ENCODE assay signal across 10 cellular contexts in the genomic region with DNA sequence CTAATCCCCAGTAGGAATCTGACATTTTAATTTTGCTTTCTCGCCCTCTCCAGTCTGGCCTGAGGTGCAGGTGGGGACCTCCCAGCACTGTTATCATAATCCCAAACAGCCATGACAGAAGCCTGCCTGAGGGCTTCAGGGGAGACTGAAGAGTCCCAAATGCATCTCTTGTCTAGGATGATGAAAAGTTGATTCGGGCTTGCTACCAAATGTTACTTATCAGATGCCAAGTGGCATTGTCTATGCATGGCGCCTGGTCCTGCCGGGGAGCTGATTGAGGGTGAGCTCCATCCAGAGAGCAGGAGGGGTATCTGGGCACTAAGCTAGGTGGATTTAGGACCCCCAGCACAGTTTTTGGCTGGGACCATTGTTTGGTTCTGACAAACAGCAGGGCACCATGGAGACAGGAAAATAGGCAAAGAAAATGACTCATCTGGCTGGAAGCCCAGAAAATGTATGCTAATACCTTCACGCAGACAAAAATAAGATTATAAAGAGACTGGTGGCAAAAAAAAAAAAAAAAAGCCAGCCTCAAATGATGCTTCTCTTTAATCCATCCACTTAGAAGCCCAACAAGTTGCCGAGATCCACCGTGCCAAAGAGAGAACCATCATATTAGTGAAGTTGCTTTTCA.
DNase-seq lines count a peak whose midpoint lies in the region; ATAC-seq and TF ChIP-seq lines count a peak whose summit lies in the region.
"Had no signal": no experiment of that assay in that cellular context is flagged by ENCODE, and none has a peak within 500 bp of the region (broad histone marks: within the 10 kb centered on the region; RNA-seq: fewer than 3 reads in every experiment).

No MANE protein-coding gene starts in this region.

- no peak for ATAC-seq in HG02763 (IDR thresholded peaks at IDR 0.05; ENCODE audit: unreplicated experiment)
- ATAC-seq in HG03097 (IDR thresholded peaks at IDR 0.05; ENCODE audit: low FRiP score, unreplicated experiment), result no peak

- no peak for TF ChIP-seq CTCF in epithelial cell of esophagus (IDR thresholded peaks at IDR 0.05; ENCODE audit: insufficient read depth, low read depth, low read length, missing control alignments)

- no peak overlapping the region for H3K4me3 ChIP-seq in epithelial cell of esophagus (ENCODE audit: low read length)

- peak; percentile 69 for DNase-seq in HCEC 1CT
- peak; percentile 50 for DNase-seq in NCI-H524 treated with DMSO at 0.1 percent for 48 hours (lab: John Stamatoyannopoulos, UW)
- peak; percentile 87 for DNase-seq in epithelial cell of esophagus (ENCODE audit: low read depth)
- DNase-seq in renal cortical epithelial cell (ENCODE audit: low read depth), result peak; percentile 93
- no peak for DNase-seq in NCI-H1930 (lab: John Stamatoyannopoulos, UW)
- no peak for DNase-seq in middle frontal gyrus (ENCODE audit: extremely low spot score, low spot score)
- DNase-seq: activated naive CD4-positive, alpha-beta T cell treated with anti-CD3 and anti-CD28 coated beads, Interleukin-2, amount 50 U/mL, for 16 hours; MM.1S had no signal

Comparison
In these comparisons a context has a peak if more than half of its experiments do, and no peak if none do; other contexts are left out.
1. DNase-seq: peak in HCEC 1CT (single experiment), NCI-H524 treated with DMSO at 0.1 percent for 48 hours (single experiment), epithelial cell of esophagus (single experiment) and renal cortical epithelial cell (single experiment); none in NCI-H1930 (0 of 2) and middle frontal gyrus (single experiment).